ENCODE assay signal across 2 cellular contexts in the genomic region with DNA sequence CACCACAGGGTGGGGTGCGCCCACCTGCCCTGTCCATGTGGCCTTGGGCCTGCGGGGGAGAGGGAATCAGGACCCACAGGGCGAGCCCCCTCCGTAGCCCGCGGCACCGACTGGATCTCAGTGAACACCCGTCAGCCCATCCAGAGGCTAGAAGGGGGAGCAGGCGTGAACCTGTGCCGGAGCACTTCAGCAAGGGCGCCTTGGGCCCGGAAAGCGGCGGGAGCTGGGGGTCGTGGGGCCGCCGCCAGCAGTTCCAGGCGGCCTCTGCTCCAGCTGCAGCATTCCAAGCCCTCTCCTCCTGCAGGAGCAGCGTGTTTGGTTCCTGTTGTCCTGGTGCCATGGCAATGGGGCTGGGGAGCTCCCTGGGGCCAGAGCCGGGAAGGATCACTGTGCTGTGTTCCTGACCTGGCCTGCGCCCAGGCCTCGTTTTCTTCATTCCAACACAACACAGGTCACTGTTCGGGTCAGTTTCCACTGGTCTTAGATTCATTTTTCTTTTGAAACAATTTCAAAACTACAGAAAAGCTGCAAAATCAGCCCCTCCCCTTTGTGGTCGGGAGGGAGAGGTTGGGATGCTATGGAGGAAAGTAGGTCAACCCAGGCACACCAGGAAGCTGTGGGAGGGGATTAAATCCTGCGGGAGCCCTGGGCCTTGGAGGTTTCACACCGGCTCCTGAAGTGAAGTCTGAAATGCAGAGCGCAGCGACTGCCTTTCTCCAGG.
TF ChIP-seq lines count a peak whose summit lies in the region.

No MANE protein-coding gene starts in this region.

TF ChIP-seq in HEK293, 187 proteins besides CTCF, POLR2A, EP300 and RAD21:
- TF ChIP-seq EGR2 (tag by site-specific recombination; IDR thresholded peaks at IDR 0.05; ENCODE audit: low read depth) = peak; percentile 40
- TF ChIP-seq TRIM28 (IDR thresholded peaks at IDR 0.05; ENCODE audit: borderline replicate concordance, low read length) = no peak
- TF ChIP-seq HOXA7 (CRISPR knock-in tag; IDR thresholded peaks at IDR 0.05; ENCODE audit: borderline replicate concordance) = no peak

TF ChIP-seq in HepG2, 621 proteins besides CTCF, POLR2A, EP300 and RAD21:
- TF ChIP-seq MAFG (CRISPR knock-in tag; IDR thresholded peaks at IDR 0.05) (no peak), ZNF326 (CRISPR knock-in tag; IDR thresholded peaks at IDR 0.05; ENCODE audit: borderline replicate concordance) (no peak), AGO1 (IDR thresholded peaks at IDR 0.05; ENCODE audit: low read depth, low read length, poor library complexity, severe bottlenecking) (no peak)
